ENCODE assay signal across 1 cellular context in the genomic region with DNA sequence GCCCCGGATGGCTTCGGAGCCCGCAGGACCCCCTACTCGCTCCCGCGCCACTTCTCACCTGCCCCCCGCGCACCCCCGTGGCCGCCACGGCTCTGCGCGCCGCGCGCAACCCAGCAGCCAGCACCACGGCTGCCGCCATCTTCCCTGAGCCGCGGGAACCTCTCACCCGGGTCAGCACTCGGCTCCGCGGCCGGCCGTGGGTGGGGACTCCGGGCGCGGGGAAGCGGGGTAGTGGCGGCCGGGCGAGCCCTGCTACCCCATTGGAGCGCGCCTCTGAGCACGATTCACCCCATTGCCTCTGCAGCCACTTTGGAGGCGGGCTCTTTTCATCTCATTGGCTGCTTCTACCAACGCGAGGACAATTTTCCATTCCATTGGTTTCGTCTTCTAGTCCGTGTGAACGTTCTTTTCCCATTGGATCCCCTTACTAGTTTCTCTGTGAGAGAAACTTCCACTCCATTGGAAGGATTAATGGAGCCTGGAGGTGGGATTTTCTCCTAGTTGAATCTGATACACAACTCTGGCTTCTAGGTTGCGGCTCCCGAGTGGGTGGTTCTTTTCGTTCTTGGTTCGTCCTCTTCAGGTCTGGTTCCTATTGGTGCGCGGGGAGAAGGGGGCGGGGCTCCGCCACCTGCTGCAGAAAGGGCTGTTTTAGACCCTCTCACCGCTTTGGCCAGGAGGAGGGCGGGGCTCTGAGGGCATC.
TF ChIP-seq lines count a peak whose summit lies in the region.

Gene HINT2 (minus strand): TSS at position 202 of the 703 bp plus-strand sequence. CDS start 63 bp downstream, at position 139.

TF ChIP-seq in SK-N-SH, 30 proteins besides CTCF, POLR2A, EP300 and RAD21 (continued from another document):
- TF ChIP-seq USF1 (IDR thresholded peaks at IDR 0.05; ENCODE audit: borderline replicate concordance, low read depth) = no peak
- no peak; the same call in 1 of the 2 replicates for TF ChIP-seq PBX3 (IDR thresholded peaks at IDR 0.05)
- TF ChIP-seq FOXJ3 (CRISPR knock-in tag; IDR thresholded peaks at IDR 0.05) = no peak
- TF ChIP-seq FOSL2 (IDR thresholded peaks at IDR 0.05; ENCODE audit: borderline replicate concordance, low read depth) = no peak
- no peak for TF ChIP-seq USF2 (IDR thresholded peaks at IDR 0.05; ENCODE audit: borderline replicate concordance, low read depth, low read length)
- no peak for TF ChIP-seq RXRA (IDR thresholded peaks at IDR 0.05; ENCODE audit: borderline replicate concordance, low read depth)
- no peak for TF ChIP-seq SMC3 (IDR thresholded peaks at IDR 0.05; ENCODE audit: low read depth, low read length)
- no peak for TF ChIP-seq MEF2A (IDR thresholded peaks at IDR 0.05; ENCODE audit: borderline replicate concordance, low read depth)
- no peak for TF ChIP-seq TEAD4 (IDR thresholded peaks at IDR 0.05; ENCODE audit: borderline replicate concordance, insufficient read depth)
- TF ChIP-seq JUND (IDR thresholded peaks at IDR 0.05) = no peak
- 0 out of 2 replicates have a peak, but pooled peaks have one; percentile 62 for TF ChIP-seq MXI1 (IDR thresholded peaks at IDR 0.05; ENCODE audit: low read depth, low read length)
- no peak for TF ChIP-seq ELF1 (IDR thresholded peaks at IDR 0.05)
- no peak for TF ChIP-seq FOXM1 (IDR thresholded peaks at IDR 0.05; ENCODE audit: low read depth)
- peak; percentile 86 for TF ChIP-seq RFX5 (IDR thresholded peaks at IDR 0.05; ENCODE audit: low read length)
- TF ChIP-seq, protein P1, sequence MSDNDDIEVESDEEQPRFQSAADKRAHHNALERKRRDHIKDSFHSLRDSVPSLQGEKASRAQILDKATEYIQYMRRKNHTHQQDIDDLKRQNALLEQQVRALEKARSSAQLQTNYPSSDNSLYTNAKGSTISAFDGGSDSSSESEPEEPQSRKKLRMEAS (IDR thresholded peaks at IDR 0.05; ENCODE audit: low read depth) = no peak; the same call in none of the 2 replicates
- TF ChIP-seq NRF1 (IDR thresholded peaks at IDR 0.05; ENCODE audit: low read depth, low read length) = peak; percentile 41; the same call in 1 of the 2 replicates
- TF ChIP-seq SIN3A (IDR thresholded peaks at IDR 0.05; ENCODE audit: borderline replicate concordance, low read depth, low read length) = no peak
TF ChIP-seq in SK-N-SH: peak in this region for 9.
